ENCODE assay signal across 9 cellular contexts in genomic region chr18:3458952-3459853, GRCh38. TPM values are rescaled to one million over a fixed set of nuclear protein-coding genes. Genes with fewer than 3 reads are reported as not detected.
A peak's percentile ranks its signal among the peaks of the same experiment; 100 is the strongest.
DNase-seq lines count a peak whose midpoint lies in the region; ATAC-seq and TF ChIP-seq lines count a peak whose summit lies in the region.
"Had no signal": no experiment of that assay in that cellular context is flagged by ENCODE, and none has a peak within 500 bp of the region (broad histone marks: within the 10 kb centered on the region; RNA-seq: fewer than 3 reads in every experiment).

No MANE protein-coding gene starts in this region.

- H3K27ac Mint-ChIP-seq in MCF 10A (ENCODE audit: low read depth, unreplicated experiment), result peak overlapping the region; percentile 51
- peak overlapping the region; percentile 1 for H3K27ac Mint-ChIP-seq in mesothelial cell of epicardium

- H3K4me1 Mint-ChIP-seq in MCF 10A (ENCODE audit: insufficient read depth, unreplicated experiment), result peaks cover 47% of the 10 kb centered on the region
- peaks cover 38% of the 10 kb centered on the region for H3K4me1 Mint-ChIP-seq in mesothelial cell of epicardium

- no peaks in the 10 kb centered on the region for H3K27me3 Mint-ChIP-seq in MCF 10A (ENCODE audit: insufficient read depth, unreplicated experiment)
- H3K27me3 Mint-ChIP-seq in mesothelial cell of epicardium (ENCODE audit: low read depth), result no peaks in the 10 kb centered on the region

- TSS peak; percentile 65 for BruUV-seq in MCF 10A (replicated peaks; lab: Mats Ljungman, UMichigan)

- in situ Hi-C loops in Caki2 (cut with HindIII; ENCODE audit: low pct_unique_long_range_greater_than_20kb, low sequenced_read_pairs), result no loop called here

- POLR2A ChIA-PET in MCF 10A (lab: Yijun Ruan, JAX), result interaction anchor here (0.6 to 9.8 kb wide), 17 partner anchors 6 to 211 kb away, joined by 3 to 325 read pairs (median 7); no protein-coding TSS in a partner anchor

- H3K9me3 Mint-ChIP-seq in MCF 10A (ENCODE audit: unreplicated experiment), result no peaks in the 10 kb centered on the region
- H3K9me3 Mint-ChIP-seq in mesothelial cell of epicardium, result peaks cover 17% of the 10 kb centered on the region

- intact Hi-C loops in MCF 10A (cut with micrococcal nuclease), result no loop called here

- CTCF ChIA-PET in MCF 10A (lab: Yijun Ruan, JAX), result interaction anchor here (0.7 to 3.5 kb wide), 12 partner anchors 38 to 526 kb away, joined by 3 to 33 read pairs (median 3); no protein-coding TSS in a partner anchor

- TF ChIP-seq CTCF in MCF 10A (IDR thresholded peaks at IDR 0.05; ENCODE audit: unreplicated experiment), result no peak
- no peak for TF ChIP-seq CTCF in mesothelial cell of epicardium (IDR thresholded peaks at IDR 0.05; ENCODE audit: unreplicated experiment)

- ATAC-seq in HG03378 (IDR thresholded peaks at IDR 0.05; ENCODE audit: unreplicated experiment), result peak; percentile 43

- H3K4me3 Mint-ChIP-seq in MCF 10A (ENCODE audit: unreplicated experiment), result peak overlapping the region; percentile 28
- H3K4me3 Mint-ChIP-seq in mesothelial cell of epicardium, result no peak overlapping the region

- DNase-seq in Caki2 (ENCODE audit: low read depth), result peak; percentile 61
- DNase-seq in MCF 10A (ENCODE audit: unreplicated experiment), result peak; percentile 77
- DNase-seq in mesothelial cell of epicardium (ENCODE audit: low spot score in 2 of 2, unreplicated experiment in 2 of 2), result no peak
- no peak for DNase-seq in DMS79 (lab: John Stamatoyannopoulos, UW)
- no peak for DNase-seq in NCI-H2227 treated with DMSO at 0.1 percent for 48 hours (lab: John Stamatoyannopoulos, UW)
- DNase-seq in cerebellum (ENCODE audit: low spot score), result no peak
- no peak for DNase-seq in HuH-7 (ENCODE audit: low spot score)
- DNase-seq: left cardiac atrium had no signal

- H3K36me3 Mint-ChIP-seq in MCF 10A (ENCODE audit: insufficient read depth, unreplicated experiment), result peaks cover 73% of the 10 kb centered on the region
- peaks cover 55% of the 10 kb centered on the region for H3K36me3 Mint-ChIP-seq in mesothelial cell of epicardium

RNA-seq across cellular contexts. Expression of gene TGIF1, which starts 9.2 kb away (rescaled TPM):
- 395 and 500 TPM in 2 replicates for total RNA-seq in Caki2 (2014; rRNA removed; shearing (Covaris generic); ENCODE audit: low replicate concordance)
- 161 and 172 TPM in 2 replicates for total RNA-seq in MCF 10A (2022)
- 96.6 to 110 TPM (median 103 TPM) in 3 replicates for total RNA-seq in mesothelial cell of epicardium
- 30.3 TPM for total RNA-seq in cerebellum

Comparison
In these comparisons a context has a peak if more than half of its experiments do, and no peak if none do; other contexts are left out.
1. DNase-seq: peak in Caki2 (single experiment) and MCF 10A (single experiment); none in mesothelial cell of epicardium (0 of 2), DMS79 (single experiment), NCI-H2227 treated with DMSO at 0.1 percent for 48 hours (single experiment), cerebellum (single experiment) and HuH-7 (single experiment).